Comparison of ENCODE assay signal across 8 cellular contexts in genomic region chrX:46575991-46576392, GRCh38. TPM values are rescaled to one million over a fixed set of nuclear protein-coding genes. Genes with fewer than 3 reads are reported as not detected.
A peak's percentile ranks its signal among the peaks of the same experiment; 100 is the strongest.
DNase-seq lines count a peak whose midpoint lies in the region; ATAC-seq and TF ChIP-seq lines count a peak whose summit lies in the region.

No MANE protein-coding gene starts in this region.

- DNase-seq in BJ (ENCODE audit: low read depth) (no peak), brain microvascular endothelial cell (no peak), memory B cell (ENCODE audit: low spot score in 2 of 2) (no peak), KG1 (lab: John Stamatoyannopoulos, UW) (no peak), HEK293T (ENCODE audit: extremely low spot score) (no peak)
- DNase-seq in stimulated activated CD4-positive, alpha-beta T cell treated with anti-CD3 and anti-CD28 coated beads, Interleukin-2, amount 100 ng/mL, for 48 hours: no peak

- in situ Hi-C loops in brain microvascular endothelial cell (cut with HindIII; ENCODE audit: low pct_ligation_motif_present, low sequenced_read_pairs): no loop called here

- H3K27ac Mint-ChIP-seq in memory B cell: no peak overlapping the region

- H3K4me1 ChIP-seq in HEK293 (ENCODE audit: control insufficient read depth, insufficient read depth, low read length): peaks cover 8% of the 10 kb centered on the region; the same call in 1 of the 2 replicates

- peaks cover 3% of the 10 kb centered on the region for H3K36me3 Mint-ChIP-seq in memory B cell

- POLR2A ChIA-PET in BJ (lab: Charles Lee) (no interaction called here), HEK293 (lab: Yijun Ruan, JAX) (interaction anchor here (0.7 kb wide), 1 partner anchor 12 kb away, joined by 7 read pairs; no protein-coding TSS in a partner anchor), HEK293T (lab: Yijun Ruan, JAX) (no interaction called here)

- H3K4me3 ChIP-seq in BJ (ENCODE audit: low read depth, low read length) (peak overlapping the region; percentile 48), HEK293 (ENCODE audit: low read depth, low read length) (peak overlapping the region; percentile 5), brain microvascular endothelial cell (ENCODE audit: low read depth, low read length) (peak overlapping the region; percentile 59)

- H3K9me3 ChIP-seq in HEK293 (ENCODE audit: control insufficient read depth, insufficient read depth, low read depth, low read length): no peaks in the 10 kb centered on the region

- H3K27ac ChIP-seq in HEK293 (ENCODE audit: extremely low read depth, low read depth, low read length) (no peak overlapping the region), brain microvascular endothelial cell (no peak overlapping the region)

- no peaks in the 10 kb centered on the region for H3K9me3 Mint-ChIP-seq in memory B cell

- H3K4me1 Mint-ChIP-seq in memory B cell: peaks cover 27% of the 10 kb centered on the region

- H3K27me3 ChIP-seq in BJ (ENCODE audit: control insufficient read depth, insufficient read depth, low read length) (no peaks in the 10 kb centered on the region), brain microvascular endothelial cell (replicated peaks) (no peaks in the 10 kb centered on the region)

- TF ChIP-seq CTCF in BJ (IDR thresholded peaks at IDR 0.05; ENCODE audit: insufficient read depth, low read depth, low read length): no peak
- TF ChIP-seq CTCF in HEK293 (tag by site-specific recombination; IDR thresholded peaks at IDR 0.05): no peak
- TF ChIP-seq CTCF in brain microvascular endothelial cell (IDR thresholded peaks at IDR 0.05; ENCODE audit: low read depth, low read length, missing control alignments): no peak

- CTCF ChIA-PET in BJ (lab: Yijun Ruan, JAX): interaction anchor here (0.6 to 0.9 kb wide), 2 partner anchors 53 to 66 kb away, joined by 3 read pairs; no protein-coding TSS in a partner anchor
- CTCF ChIA-PET in HEK293 (lab: Yijun Ruan, JAX): interaction anchor here (1.0 to 1.4 kb wide), 2 partner anchors 15 to 21 kb away, joined by 3 to 4 read pairs; no protein-coding TSS in a partner anchor
- CTCF ChIA-PET in HEK293T (lab: Yijun Ruan, JAX): no interaction called here

- H3K27me3 Mint-ChIP-seq in memory B cell: no peaks in the 10 kb centered on the region

- ATAC-seq in memory B cell (ENCODE audit: low read depth): no peak
- no peak for ATAC-seq in activated CD4-positive, CD25-positive, alpha-beta regulatory T cell treated with anti-CD3 and anti-CD28 coated beads, Interleukin-2, amount 50 U/mL, for 24 hours

- peak overlapping the region; percentile 56 for H3K4me3 Mint-ChIP-seq in memory B cell

- H3K36me3 ChIP-seq in BJ (ENCODE audit: control insufficient read depth, insufficient read depth, low read length) (no peaks in the 10 kb centered on the region), HEK293 (ENCODE audit: control insufficient read depth in 2 of 2, insufficient read depth in 1 of 2, low read length in 2 of 2) (no peaks in the 10 kb centered on the region), brain microvascular endothelial cell (replicated peaks) (no peaks in the 10 kb centered on the region)

TF ChIP-seq in HEK293, 187 proteins besides CTCF, POLR2A, EP300 and RAD21 (continues in another document):
- TF ChIP-seq, protein P1, sequence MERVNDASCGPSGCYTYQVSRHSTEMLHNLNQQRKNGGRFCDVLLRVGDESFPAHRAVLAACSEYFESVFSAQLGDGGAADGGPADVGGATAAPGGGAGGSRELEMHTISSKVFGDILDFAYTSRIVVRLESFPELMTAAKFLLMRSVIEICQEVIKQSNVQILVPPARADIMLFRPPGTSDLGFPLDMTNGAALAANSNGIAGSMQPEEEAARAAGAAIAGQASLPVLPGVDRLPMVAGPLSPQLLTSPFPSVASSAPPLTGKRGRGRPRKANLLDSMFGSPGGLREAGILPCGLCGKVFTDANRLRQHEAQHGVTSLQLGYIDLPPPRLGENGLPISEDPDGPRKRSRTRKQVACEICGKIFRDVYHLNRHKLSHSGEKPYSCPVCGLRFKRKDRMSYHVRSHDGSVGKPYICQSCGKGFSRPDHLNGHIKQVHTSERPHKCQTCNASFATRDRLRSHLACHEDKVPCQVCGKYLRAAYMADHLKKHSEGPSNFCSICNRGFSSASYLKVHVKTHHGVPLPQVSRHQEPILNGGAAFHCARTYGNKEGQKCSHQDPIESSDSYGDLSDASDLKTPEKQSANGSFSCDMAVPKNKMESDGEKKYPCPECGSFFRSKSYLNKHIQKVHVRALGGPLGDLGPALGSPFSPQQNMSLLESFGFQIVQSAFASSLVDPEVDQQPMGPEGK (tag by site-specific recombination; IDR thresholded peaks at IDR 0.05): peak; percentile 71
- TF ChIP-seq ZNF366 (tag by site-specific recombination; conservative IDR thresholded peaks at IDR 0.05) (0 out of 2 replicates have a peak, but pooled peaks have one; percentile 63), ZNF513 (tag by site-specific recombination; IDR thresholded peaks at IDR 0.05) (peak; percentile 68), ZNF335 (tag by site-specific recombination; conservative IDR thresholded peaks at IDR 0.05) (peak; percentile 30; the same call in 1 of the 2 replicates), ZSCAN5A (tag by site-specific recombination; IDR thresholded peaks at IDR 0.05) (no peak)

TF ChIP-seq in HEK293T, 16 proteins besides CTCF, POLR2A, EP300 and RAD21:
- TF ChIP-seq L3MBTL2 (conservative IDR thresholded peaks at IDR 0.05) (no peak), TARDBP (IDR thresholded peaks at IDR 0.05) (no peak), SUZ12 (IDR thresholded peaks at IDR 0.05) (no peak), SP1 (IDR thresholded peaks at IDR 0.05) (no peak), FOXK2 (IDR thresholded peaks at IDR 0.05) (no peak), FOXA1 (IDR thresholded peaks at IDR 0.05) (no peak), BHLHE40 (IDR thresholded peaks at IDR 0.05; ENCODE audit: borderline replicate concordance) (no peak), NFRKB (IDR thresholded peaks at IDR 0.05) (no peak), ELF4 (IDR thresholded peaks at IDR 0.05) (no peak), FOXM1 (IDR thresholded peaks at IDR 0.05; ENCODE audit: borderline replicate concordance) (no peak), ARNT (IDR thresholded peaks at IDR 0.05) (no peak)
- TF ChIP-seq, protein P2, sequence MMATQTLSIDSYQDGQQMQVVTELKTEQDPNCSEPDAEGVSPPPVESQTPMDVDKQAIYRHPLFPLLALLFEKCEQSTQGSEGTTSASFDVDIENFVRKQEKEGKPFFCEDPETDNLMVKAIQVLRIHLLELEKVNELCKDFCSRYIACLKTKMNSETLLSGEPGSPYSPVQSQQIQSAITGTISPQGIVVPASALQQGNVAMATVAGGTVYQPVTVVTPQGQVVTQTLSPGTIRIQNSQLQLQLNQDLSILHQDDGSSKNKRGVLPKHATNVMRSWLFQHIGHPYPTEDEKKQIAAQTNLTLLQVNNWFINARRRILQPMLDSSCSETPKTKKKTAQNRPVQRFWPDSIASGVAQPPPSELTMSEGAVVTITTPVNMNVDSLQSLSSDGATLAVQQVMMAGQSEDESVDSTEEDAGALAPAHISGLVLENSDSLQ (IDR thresholded peaks at IDR 0.05): no peak

RNA-seq across cellular contexts. Expression of gene CHST7, which starts 2.4 kb away (rescaled TPM):
- polyA plus RNA-seq in BJ (2011; rRNA removed): 2.5 and 2.7 TPM in 2 replicates
- 1.3 and 1.5 TPM in 2 replicates for polyA minus RNA-seq in BJ (2011; rRNA and poly(A)+ RNA removed)

RNA-seq across cellular contexts. Expression of gene ZNF674, which starts 30.8 kb away (rescaled TPM):
- 5.1 and 7.0 TPM in 2 replicates for polyA plus RNA-seq in BJ (2011; rRNA removed)
- polyA minus RNA-seq in BJ (2011; rRNA and poly(A)+ RNA removed): 10.0 and 17.8 TPM in 2 replicates

Comparison
In these comparisons a context has a peak if more than half of its experiments do, and no peak if none do; other contexts are left out.
1. H3K4me3 ChIP-seq: peak in every context shown above with its lines; median percentile 59 in brain microvascular endothelial cell; 48 in BJ; 5 in HEK293.